ENCODE assay signal across 1 cellular context in the genomic region with DNA sequence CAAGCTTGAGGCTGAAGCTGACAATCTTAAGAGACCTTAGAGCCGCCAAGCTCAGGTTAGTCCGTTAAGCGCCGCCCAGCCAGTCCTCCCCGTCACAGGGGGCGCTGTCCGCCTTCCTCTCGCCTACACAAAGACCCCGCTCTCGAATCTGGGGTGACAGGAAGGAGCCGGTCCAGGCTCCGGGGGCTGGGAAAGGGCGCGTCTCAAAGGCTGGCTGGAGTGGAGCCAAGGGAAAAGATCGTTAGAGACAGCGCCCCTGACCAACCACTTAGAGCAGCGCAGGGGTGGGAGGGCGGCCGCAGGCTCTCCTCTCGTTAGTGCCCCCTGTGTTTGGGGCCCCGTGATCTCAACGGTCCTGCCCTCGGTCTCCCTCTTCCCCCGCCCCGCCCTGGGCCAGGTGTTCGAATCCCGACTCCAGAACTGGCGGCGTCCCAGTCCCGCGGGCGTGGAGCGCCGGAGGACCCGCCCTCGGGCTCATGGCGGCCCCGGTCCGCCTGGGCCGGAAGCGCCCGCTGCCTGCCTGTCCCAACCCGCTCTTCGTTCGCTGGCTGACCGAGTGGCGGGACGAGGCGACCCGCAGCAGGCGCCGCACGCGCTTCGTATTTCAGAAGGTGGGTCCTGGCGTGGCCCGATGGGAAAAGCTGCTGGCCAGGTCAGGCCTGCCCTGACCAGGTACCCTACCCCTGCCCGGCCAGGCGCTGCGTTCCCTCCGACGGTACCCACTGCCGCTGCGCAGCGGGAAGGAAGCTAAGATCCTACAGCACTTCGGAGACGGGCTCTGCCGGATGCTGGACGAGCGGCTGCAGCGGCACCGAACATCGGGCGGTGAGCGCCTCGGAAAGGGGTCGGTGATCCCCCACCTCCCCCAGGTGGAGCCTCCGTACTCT.
TF ChIP-seq lines count a peak whose summit lies in the region.

A gene with protein sequence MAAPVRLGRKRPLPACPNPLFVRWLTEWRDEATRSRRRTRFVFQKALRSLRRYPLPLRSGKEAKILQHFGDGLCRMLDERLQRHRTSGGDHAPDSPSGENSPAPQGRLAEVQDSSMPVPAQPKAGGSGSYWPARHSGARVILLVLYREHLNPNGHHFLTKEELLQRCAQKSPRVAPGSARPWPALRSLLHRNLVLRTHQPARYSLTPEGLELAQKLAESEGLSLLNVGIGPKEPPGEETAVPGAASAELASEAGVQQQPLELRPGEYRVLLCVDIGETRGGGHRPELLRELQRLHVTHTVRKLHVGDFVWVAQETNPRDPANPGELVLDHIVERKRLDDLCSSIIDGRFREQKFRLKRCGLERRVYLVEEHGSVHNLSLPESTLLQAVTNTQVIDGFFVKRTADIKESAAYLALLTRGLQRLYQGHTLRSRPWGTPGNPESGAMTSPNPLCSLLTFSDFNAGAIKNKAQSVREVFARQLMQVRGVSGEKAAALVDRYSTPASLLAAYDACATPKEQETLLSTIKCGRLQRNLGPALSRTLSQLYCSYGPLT (plus strand): TSS at position 156 of the 887 bp plus-strand sequence. CDS start 321 bp downstream, at position 477.

TF ChIP-seq in HepG2, 621 proteins besides CTCF, POLR2A, EP300 and RAD21 (continued from another document and continues in another):
- TF ChIP-seq, protein P1, sequence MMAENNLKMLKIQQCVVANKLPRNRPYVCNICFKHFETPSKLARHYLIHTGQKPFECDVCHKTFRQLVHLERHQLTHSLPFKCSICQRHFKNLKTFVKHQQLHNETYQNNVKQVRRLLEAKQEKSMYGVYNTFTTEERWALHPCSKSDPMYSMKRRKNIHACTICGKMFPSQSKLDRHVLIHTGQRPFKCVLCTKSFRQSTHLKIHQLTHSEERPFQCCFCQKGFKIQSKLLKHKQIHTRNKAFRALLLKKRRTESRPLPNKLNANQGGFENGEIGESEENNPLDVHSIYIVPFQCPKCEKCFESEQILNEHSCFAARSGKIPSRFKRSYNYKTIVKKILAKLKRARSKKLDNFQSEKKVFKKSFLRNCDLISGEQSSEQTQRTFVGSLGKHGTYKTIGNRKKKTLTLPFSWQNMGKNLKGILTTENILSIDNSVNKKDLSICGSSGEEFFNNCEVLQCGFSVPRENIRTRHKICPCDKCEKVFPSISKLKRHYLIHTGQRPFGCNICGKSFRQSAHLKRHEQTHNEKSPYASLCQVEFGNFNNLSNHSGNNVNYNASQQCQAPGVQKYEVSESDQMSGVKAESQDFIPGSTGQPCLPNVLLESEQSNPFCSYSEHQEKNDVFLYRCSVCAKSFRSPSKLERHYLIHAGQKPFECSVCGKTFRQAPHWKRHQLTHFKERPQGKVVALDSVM (CRISPR knock-in tag; IDR thresholded peaks at IDR 0.05), result no peak
- TF ChIP-seq ZNF598 (CRISPR knock-in tag; IDR thresholded peaks at IDR 0.05; ENCODE audit: borderline replicate concordance) (no peak), ZNF12 (CRISPR knock-in tag; IDR thresholded peaks at IDR 0.05) (no peak; the same call in 1 of the 2 replicates), ZNF709 (CRISPR knock-in tag; IDR thresholded peaks at IDR 0.05) (peak; percentile 86), KLF6 (CRISPR knock-in tag; IDR thresholded peaks at IDR 0.05) (peak; percentile 84; the same call in 1 of the 2 replicates), ARHGAP35 (CRISPR knock-in tag; IDR thresholded peaks at IDR 0.05; ENCODE audit: borderline replicate concordance) (no peak), EEA1 (CRISPR knock-in tag; IDR thresholded peaks at IDR 0.05; ENCODE audit: borderline replicate concordance) (no peak; the same call in 1 of the 2 replicates), HOXD1 (CRISPR knock-in tag; IDR thresholded peaks at IDR 0.05) (no peak), SAFB2 (CRISPR knock-in tag; IDR thresholded peaks at IDR 0.05; ENCODE audit: borderline replicate concordance, low read depth) (peak; percentile 75; the same call in 1 of the 2 replicates), SIN3B (IDR thresholded peaks at IDR 0.05; ENCODE audit: low read length) (no peak), ZSCAN25 (CRISPR knock-in tag; IDR thresholded peaks at IDR 0.05) (no peak; the same call in 1 of the 2 replicates), RFXAP (CRISPR knock-in tag; IDR thresholded peaks at IDR 0.05; ENCODE audit: borderline replicate concordance) (peak; percentile 65; the same call in 1 of the 2 replicates), CEBPG (CRISPR knock-in tag; IDR thresholded peaks at IDR 0.05) (no peak), TSC22D2 (CRISPR knock-in tag; IDR thresholded peaks at IDR 0.05; ENCODE audit: borderline replicate concordance) (peak; percentile 51; the same call in 1 of the 2 replicates), PCBP1 (IDR thresholded peaks at IDR 0.05; ENCODE audit: borderline replicate concordance, low read depth, low read length) (no peak), SETDB1 (CRISPR knock-in tag; IDR thresholded peaks at IDR 0.05; ENCODE audit: borderline replicate concordance) (no peak), FIP1L1 (IDR thresholded peaks at IDR 0.05; ENCODE audit: borderline replicate concordance, insufficient read depth, low read depth, low read length) (no peak), ZNF558 (CRISPR knock-in tag; IDR thresholded peaks at IDR 0.05; ENCODE audit: borderline replicate concordance) (peak; percentile 83; the same call in 1 of the 2 replicates), ZNF331 (CRISPR knock-in tag; IDR thresholded peaks at IDR 0.05) (peak; percentile 83), ZNF572 (CRISPR knock-in tag; IDR thresholded peaks at IDR 0.05) (no peak; the same call in 1 of the 2 replicates), TAF1 (CRISPR knock-in tag; IDR thresholded peaks at IDR 0.05) (peak; percentile 75), TCF7 (IDR thresholded peaks at IDR 0.05; ENCODE audit: low read depth) (no peak), JARID2 (CRISPR knock-in tag; IDR thresholded peaks at IDR 0.05; ENCODE audit: insufficient replicate concordance) (peak; percentile 71), MZF1 (CRISPR knock-in tag; IDR thresholded peaks at IDR 0.05; ENCODE audit: borderline replicate concordance) (no peak), ZFP37 (CRISPR knock-in tag; IDR thresholded peaks at IDR 0.05; ENCODE audit: borderline replicate concordance) (no peak), RBFOX2 (IDR thresholded peaks at IDR 0.05; ENCODE audit: low read depth, low read length) (peak; percentile 86), HMGA1 (CRISPR knock-in tag; conservative IDR thresholded peaks at IDR 0.05) (no peak), FOXK1 (CRISPR knock-in tag; IDR thresholded peaks at IDR 0.05; ENCODE audit: borderline replicate concordance, low read depth) (peak; percentile 71; the same call in 1 of the 2 replicates)
- TF ChIP-seq, protein P2, sequence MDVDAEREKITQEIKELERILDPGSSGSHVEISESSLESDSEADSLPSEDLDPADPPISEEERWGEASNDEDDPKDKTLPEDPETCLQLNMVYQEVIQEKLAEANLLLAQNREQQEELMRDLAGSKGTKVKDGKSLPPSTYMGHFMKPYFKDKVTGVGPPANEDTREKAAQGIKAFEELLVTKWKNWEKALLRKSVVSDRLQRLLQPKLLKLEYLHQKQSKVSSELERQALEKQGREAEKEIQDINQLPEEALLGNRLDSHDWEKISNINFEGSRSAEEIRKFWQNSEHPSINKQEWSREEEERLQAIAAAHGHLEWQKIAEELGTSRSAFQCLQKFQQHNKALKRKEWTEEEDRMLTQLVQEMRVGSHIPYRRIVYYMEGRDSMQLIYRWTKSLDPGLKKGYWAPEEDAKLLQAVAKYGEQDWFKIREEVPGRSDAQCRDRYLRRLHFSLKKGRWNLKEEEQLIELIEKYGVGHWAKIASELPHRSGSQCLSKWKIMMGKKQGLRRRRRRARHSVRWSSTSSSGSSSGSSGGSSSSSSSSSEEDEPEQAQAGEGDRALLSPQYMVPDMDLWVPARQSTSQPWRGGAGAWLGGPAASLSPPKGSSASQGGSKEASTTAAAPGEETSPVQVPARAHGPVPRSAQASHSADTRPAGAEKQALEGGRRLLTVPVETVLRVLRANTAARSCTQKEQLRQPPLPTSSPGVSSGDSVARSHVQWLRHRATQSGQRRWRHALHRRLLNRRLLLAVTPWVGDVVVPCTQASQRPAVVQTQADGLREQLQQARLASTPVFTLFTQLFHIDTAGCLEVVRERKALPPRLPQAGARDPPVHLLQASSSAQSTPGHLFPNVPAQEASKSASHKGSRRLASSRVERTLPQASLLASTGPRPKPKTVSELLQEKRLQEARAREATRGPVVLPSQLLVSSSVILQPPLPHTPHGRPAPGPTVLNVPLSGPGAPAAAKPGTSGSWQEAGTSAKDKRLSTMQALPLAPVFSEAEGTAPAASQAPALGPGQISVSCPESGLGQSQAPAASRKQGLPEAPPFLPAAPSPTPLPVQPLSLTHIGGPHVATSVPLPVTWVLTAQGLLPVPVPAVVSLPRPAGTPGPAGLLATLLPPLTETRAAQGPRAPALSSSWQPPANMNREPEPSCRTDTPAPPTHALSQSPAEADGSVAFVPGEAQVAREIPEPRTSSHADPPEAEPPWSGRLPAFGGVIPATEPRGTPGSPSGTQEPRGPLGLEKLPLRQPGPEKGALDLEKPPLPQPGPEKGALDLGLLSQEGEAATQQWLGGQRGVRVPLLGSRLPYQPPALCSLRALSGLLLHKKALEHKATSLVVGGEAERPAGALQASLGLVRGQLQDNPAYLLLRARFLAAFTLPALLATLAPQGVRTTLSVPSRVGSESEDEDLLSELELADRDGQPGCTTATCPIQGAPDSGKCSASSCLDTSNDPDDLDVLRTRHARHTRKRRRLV (CRISPR knock-in tag; IDR thresholded peaks at IDR 0.05), result peak; percentile 35; the same call in 1 of the 2 replicates
- TF ChIP-seq, protein P3, sequence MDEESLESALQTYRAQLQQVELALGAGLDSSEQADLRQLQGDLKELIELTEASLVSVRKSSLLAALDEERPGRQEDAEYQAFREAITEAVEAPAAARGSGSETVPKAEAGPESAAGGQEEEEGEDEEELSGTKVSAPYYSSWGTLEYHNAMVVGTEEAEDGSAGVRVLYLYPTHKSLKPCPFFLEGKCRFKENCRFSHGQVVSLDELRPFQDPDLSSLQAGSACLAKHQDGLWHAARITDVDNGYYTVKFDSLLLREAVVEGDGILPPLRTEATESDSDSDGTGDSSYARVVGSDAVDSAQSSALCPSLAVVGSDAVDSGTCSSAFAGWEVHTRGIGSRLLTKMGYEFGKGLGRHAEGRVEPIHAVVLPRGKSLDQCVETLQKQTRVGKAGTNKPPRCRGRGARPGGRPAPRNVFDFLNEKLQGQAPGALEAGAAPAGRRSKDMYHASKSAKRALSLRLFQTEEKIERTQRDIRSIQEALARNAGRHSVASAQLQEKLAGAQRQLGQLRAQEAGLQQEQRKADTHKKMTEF (CRISPR knock-in tag; IDR thresholded peaks at IDR 0.05), result peak; percentile 82
- TF ChIP-seq, protein P4, sequence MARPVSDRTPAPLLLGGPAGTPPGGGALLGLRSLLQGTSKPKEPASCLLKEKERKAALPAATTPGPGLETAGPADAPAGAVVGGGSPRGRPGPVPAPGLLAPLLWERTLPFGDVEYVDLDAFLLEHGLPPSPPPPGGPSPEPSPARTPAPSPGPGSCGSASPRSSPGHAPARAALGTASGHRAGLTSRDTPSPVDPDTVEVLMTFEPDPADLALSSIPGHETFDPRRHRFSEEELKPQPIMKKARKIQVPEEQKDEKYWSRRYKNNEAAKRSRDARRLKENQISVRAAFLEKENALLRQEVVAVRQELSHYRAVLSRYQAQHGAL (CRISPR knock-in tag; IDR thresholded peaks at IDR 0.05; ENCODE audit: not compliant biosample characterization), result no peak
- TF ChIP-seq, protein P5, sequence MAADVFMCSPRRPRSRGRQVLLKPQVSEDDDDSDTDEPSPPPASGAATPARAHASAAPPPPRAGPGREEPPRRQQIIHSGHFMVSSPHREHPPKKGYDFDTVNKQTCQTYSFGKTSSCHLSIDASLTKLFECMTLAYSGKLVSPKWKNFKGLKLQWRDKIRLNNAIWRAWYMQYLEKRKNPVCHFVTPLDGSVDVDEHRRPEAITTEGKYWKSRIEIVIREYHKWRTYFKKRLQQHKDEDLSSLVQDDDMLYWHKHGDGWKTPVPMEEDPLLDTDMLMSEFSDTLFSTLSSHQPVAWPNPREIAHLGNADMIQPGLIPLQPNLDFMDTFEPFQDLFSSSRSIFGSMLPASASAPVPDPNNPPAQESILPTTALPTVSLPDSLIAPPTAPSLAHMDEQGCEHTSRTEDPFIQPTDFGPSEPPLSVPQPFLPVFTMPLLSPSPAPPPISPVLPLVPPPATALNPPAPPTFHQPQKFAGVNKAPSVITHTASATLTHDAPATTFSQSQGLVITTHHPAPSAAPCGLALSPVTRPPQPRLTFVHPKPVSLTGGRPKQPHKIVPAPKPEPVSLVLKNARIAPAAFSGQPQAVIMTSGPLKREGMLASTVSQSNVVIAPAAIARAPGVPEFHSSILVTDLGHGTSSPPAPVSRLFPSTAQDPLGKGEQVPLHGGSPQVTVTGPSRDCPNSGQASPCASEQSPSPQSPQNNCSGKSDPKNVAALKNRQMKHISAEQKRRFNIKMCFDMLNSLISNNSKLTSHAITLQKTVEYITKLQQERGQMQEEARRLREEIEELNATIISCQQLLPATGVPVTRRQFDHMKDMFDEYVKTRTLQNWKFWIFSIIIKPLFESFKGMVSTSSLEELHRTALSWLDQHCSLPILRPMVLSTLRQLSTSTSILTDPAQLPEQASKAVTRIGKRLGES (CRISPR knock-in tag; IDR thresholded peaks at IDR 0.05; ENCODE audit: borderline replicate concordance), result 0 out of 2 replicates have a peak, but pooled peaks have one; percentile 52
- TF ChIP-seq, protein P6, sequence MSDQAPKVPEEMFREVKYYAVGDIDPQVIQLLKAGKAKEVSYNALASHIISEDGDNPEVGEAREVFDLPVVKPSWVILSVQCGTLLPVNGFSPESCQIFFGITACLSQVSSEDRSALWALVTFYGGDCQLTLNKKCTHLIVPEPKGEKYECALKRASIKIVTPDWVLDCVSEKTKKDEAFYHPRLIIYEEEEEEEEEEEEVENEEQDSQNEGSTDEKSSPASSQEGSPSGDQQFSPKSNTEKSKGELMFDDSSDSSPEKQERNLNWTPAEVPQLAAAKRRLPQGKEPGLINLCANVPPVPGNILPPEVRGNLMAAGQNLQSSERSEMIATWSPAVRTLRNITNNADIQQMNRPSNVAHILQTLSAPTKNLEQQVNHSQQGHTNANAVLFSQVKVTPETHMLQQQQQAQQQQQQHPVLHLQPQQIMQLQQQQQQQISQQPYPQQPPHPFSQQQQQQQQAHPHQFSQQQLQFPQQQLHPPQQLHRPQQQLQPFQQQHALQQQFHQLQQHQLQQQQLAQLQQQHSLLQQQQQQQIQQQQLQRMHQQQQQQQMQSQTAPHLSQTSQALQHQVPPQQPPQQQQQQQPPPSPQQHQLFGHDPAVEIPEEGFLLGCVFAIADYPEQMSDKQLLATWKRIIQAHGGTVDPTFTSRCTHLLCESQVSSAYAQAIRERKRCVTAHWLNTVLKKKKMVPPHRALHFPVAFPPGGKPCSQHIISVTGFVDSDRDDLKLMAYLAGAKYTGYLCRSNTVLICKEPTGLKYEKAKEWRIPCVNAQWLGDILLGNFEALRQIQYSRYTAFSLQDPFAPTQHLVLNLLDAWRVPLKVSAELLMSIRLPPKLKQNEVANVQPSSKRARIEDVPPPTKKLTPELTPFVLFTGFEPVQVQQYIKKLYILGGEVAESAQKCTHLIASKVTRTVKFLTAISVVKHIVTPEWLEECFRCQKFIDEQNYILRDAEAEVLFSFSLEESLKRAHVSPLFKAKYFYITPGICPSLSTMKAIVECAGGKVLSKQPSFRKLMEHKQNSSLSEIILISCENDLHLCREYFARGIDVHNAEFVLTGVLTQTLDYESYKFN (CRISPR knock-in tag; conservative IDR thresholded peaks at IDR 0.05), result peak; percentile 35; the same call in 1 of the 2 replicates
- TF ChIP-seq, protein P7, sequence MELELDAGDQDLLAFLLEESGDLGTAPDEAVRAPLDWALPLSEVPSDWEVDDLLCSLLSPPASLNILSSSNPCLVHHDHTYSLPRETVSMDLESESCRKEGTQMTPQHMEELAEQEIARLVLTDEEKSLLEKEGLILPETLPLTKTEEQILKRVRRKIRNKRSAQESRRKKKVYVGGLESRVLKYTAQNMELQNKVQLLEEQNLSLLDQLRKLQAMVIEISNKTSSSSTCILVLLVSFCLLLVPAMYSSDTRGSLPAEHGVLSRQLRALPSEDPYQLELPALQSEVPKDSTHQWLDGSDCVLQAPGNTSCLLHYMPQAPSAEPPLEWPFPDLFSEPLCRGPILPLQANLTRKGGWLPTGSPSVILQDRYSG (CRISPR knock-in tag; IDR thresholded peaks at IDR 0.05), result no peak
